Comparison of ENCODE assay signal across 26 cellular contexts in the genomic region with DNA sequence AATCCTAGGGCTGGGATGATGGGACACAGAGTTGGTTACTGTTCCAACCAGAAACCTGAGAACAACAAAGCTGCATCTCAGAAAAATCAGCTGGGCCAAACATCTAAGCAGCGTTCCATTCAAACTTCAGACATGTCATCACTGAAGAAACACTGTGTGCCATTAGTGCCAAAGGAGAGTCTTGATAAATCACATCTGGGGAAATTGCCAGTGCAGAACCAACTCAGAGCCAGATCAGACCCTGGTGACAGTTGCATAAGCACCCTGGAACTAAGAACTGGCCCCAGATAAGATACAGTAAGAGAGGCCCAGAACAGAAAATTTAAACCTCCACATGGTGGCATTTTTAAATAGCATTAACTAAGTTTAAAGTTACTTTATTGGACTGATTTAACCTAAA.
"Had no signal": no experiment of that assay in that cellular context is flagged by ENCODE, and none has a peak within 500 bp of the region (broad histone marks: within the 10 kb centered on the region; RNA-seq: fewer than 3 reads in every experiment).

No MANE protein-coding gene starts in this region.

- H3K27me3 ChIP-seq: ascending aorta, gastrocnemius medialis, neutrophil, sigmoid colon, transverse colon had no signal

- H3K4me1 ChIP-seq: ascending aorta, gastrocnemius medialis, sigmoid colon, transverse colon had no signal

- ATAC-seq: effector memory CD8-positive, alpha-beta T cell; gastrocnemius medialis; stimulated activated naive B cell treated with anti-CD40 and anti-IgM and Interleukin-4, amounts not matched to agents 10 μg/mL and 1 μg/mL and 100 μg/mL, for 72 hours; T-helper 17 cell had no signal

- H3K27ac ChIP-seq: ascending aorta, gastrocnemius medialis, neutrophil, sigmoid colon, transverse colon had no signal

- H3K4me3 ChIP-seq: ascending aorta, gastrocnemius medialis, sigmoid colon, smooth muscle cell, transverse colon had no signal

- H3K36me3 ChIP-seq: ascending aorta, gastrocnemius medialis, neutrophil, sigmoid colon, transverse colon had no signal

- H3K9me3 ChIP-seq: ascending aorta, gastrocnemius medialis, neutrophil, sigmoid colon, transverse colon had no signal

- DNase-seq: activated CD4-positive, alpha-beta memory T cell treated with anti-CD3 and anti-CD28 coated beads for 36 hours; activated CD4-positive, alpha-beta T cell treated with anti-CD3 and anti-CD28 coated beads, Interleukin-2, amount 10 ng/mL, durations not matched to agents 24 days and 14 days; activated CD4-positive, CD25-positive, alpha-beta regulatory T cell treated with anti-CD3 and anti-CD28 coated beads, Interleukin-2, amount 50 U/mL, for 72 hours; activated CD8-positive, alpha-beta memory T cell treated with anti-CD3 and anti-CD28 coated beads, Interleukin-2, amount 50 U/mL, for 48 hours; activated gamma-delta T cell; activated naive CD4-positive, alpha-beta T cell treated with anti-CD3 and anti-CD28 coated beads, Interleukin-2, amount 10 ng/mL, durations not matched to agents 7 days and 5 days; activated naive CD8-positive, alpha-beta T cell treated with anti-CD3 and anti-CD28 coated beads, Interleukin-2, amount 10 ng/mL, durations not matched to agents 7 days and 5 days; activated T-cell treated with anti-CD3 and anti-CD28 coated beads, Interleukin-2, amount 50 U/mL, for 24 hours; caudate nucleus; cortex of kidney; effector memory CD8-positive, alpha-beta T cell; erythroblast; gastrocnemius medialis; glutamatergic neuron; islet precursor cell; naive B cell; nephron progenitor cell; sigmoid colon; stimulated activated CD4-positive, alpha-beta T cell treated with anti-CD3 and anti-CD28 coated beads, Interleukin-1b, Interleukin-23, amount 100 ng/mL, for 48 hours; stimulated activated naive B cell treated with anti-CD40 and anti-IgM and Interleukin-4, amounts not matched to agents 10 μg/mL and 1 μg/mL and 100 μg/mL, for 72 hours; T-helper 17 cell; T1000; transverse colon had no signal

- H3K4me2 ChIP-seq: smooth muscle cell had no signal
